28 cellular contexts compared by ENCODE assay signal in the genomic region with DNA sequence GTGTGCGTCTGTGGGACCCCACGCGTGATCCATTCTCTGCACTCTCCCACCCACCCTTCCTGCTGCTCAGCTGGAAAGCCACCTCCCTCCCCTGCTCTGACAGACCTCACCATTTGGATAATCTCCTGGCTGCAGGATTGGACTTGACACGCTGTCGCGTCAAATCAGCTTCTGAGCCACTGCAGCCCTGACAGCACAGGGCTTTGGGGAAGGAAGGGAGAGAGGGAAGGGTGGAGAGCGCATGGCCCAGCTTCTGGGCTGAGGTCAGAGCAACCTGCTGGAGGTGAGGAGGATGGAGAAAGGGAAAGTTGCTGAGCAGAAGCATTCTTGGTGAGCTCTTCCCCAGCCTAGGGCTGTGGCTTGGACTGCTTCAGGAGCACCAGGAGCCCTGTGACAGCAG. TPM values are rescaled to one million over a fixed set of nuclear protein-coding genes. Genes with fewer than 3 reads are reported as not detected.
"Had no signal": no experiment of that assay in that cellular context is flagged by ENCODE, and none has a peak within 500 bp of the region (broad histone marks: within the 10 kb centered on the region; RNA-seq: fewer than 3 reads in every experiment).

No MANE protein-coding gene starts in this region.

- H3K27me3 Mint-ChIP-seq: activated CD8-positive, alpha-beta T cell treated with anti-CD3 and anti-CD28 coated beads for 36 hours; activated naive CD8-positive, alpha-beta T cell; activated T-cell treated with anti-CD3 and anti-CD28 coated beads, Interleukin-2, amount 50 U/mL, for 24 hours had no signal

- FAIRE-seq: astrocyte, RCC 7860, TTC549 had no signal

- H3K27ac Mint-ChIP-seq: activated CD8-positive, alpha-beta T cell treated with anti-CD3 and anti-CD28 coated beads for 36 hours; activated naive CD8-positive, alpha-beta T cell; activated T-cell treated with anti-CD3 and anti-CD28 coated beads, Interleukin-2, amount 50 U/mL, for 24 hours; activated T-helper 1 cell treated with anti-CD3 and anti-CD28 coated beads, Interleukin-12 subunit alpha, Interleukin-12 subunit beta, Interleukin-2, Interleukin-4 antibody, amounts not matched to agents 30 ng/mL and 10 ng/mL and 1 ng/mL, durations not matched to agents 14 hours and 24 hours and 36 hours; T-helper 1 cell treated with Interleukin-12 subunit alpha and Interleukin-12 subunit beta and Interleukin-4 antibody, amounts not matched to agents 30 μg/mL and 1 μg/mL, for 36 hours had no signal

- H3K27ac ChIP-seq: brain microvascular endothelial cell had no signal

- DNase-seq: activated CD4-positive, CD25-positive, alpha-beta regulatory T cell; activated CD8-positive, alpha-beta memory T cell treated with anti-CD3 and anti-CD28 coated beads, Interleukin-2, amount 50 U/mL, for 48 hours; activated CD8-positive, alpha-beta T cell treated with anti-CD3 and anti-CD28 coated beads for 36 hours; activated effector memory CD4-positive, alpha-beta T cell treated with Interleukin-2 at 50 U/mL for 16 hours; activated naive CD4-positive, alpha-beta T cell treated with Interleukin-2 at 50 U/mL for 16 hours; activated T-cell treated with anti-CD3 and anti-CD28 coated beads, Interleukin-2, amount 50 U/mL, for 24 hours; amygdala; brain microvascular endothelial cell; cerebellar nuclear complex; Karpas-422; MM.1S; NCI-H1105; NCI-H1436; NCI-H1694 treated with DMSO at 0.1 percent for 48 hours; NCI-H2029 treated with DMSO at 0.1 percent for 48 hours; NCI-H345; NCI-H510A; NCI-H526 treated with DMSO at 0.1 percent for 48 hours; PC-3; SHP77 treated with DMSO at 0.1 percent for 48 hours; T-helper 9 cell had no signal

- H3K9me3 Mint-ChIP-seq: activated CD8-positive, alpha-beta T cell treated with anti-CD3 and anti-CD28 coated beads for 36 hours; activated T-cell treated with anti-CD3 and anti-CD28 coated beads, Interleukin-2, amount 50 U/mL, for 24 hours; activated T-helper 1 cell treated with anti-CD3 and anti-CD28 coated beads, Interleukin-12 subunit alpha, Interleukin-12 subunit beta, Interleukin-2, Interleukin-4 antibody, amounts not matched to agents 30 ng/mL and 10 ng/mL and 1 ng/mL, durations not matched to agents 14 hours and 24 hours and 36 hours; T-helper 1 cell treated with Interleukin-12 subunit alpha and Interleukin-12 subunit beta and Interleukin-4 antibody, amounts not matched to agents 30 μg/mL and 1 μg/mL, for 36 hours had no signal

- H3K27me3 ChIP-seq: brain microvascular endothelial cell had no signal

- ATAC-seq: activated CD8-positive, alpha-beta T cell treated with anti-CD3 and anti-CD28 coated beads for 36 hours; PC-3 had no signal

- H3K4me3 Mint-ChIP-seq: activated CD8-positive, alpha-beta T cell treated with anti-CD3 and anti-CD28 coated beads for 36 hours; activated naive CD8-positive, alpha-beta T cell; activated T-cell treated with anti-CD3 and anti-CD28 coated beads, Interleukin-2, amount 50 U/mL, for 24 hours; activated T-helper 1 cell treated with anti-CD3 and anti-CD28 coated beads, Interleukin-12 subunit alpha, Interleukin-12 subunit beta, Interleukin-2, Interleukin-4 antibody, amounts not matched to agents 30 ng/mL and 10 ng/mL and 1 ng/mL, durations not matched to agents 14 hours and 24 hours and 36 hours; T-helper 1 cell treated with Interleukin-12 subunit alpha and Interleukin-12 subunit beta and Interleukin-4 antibody, amounts not matched to agents 30 μg/mL and 1 μg/mL, for 36 hours had no signal

RNA-seq across cellular contexts. Expression of gene LRRC4, which starts 48.9 kb away (rescaled TPM):
- total RNA-seq: activated CD8-positive, alpha-beta T cell treated with anti-CD3 and anti-CD28 coated beads for 36 hours; SK-MEL-5 had no signal
